Comparison of ENCODE assay signal across 12 cellular contexts in the genomic region with DNA sequence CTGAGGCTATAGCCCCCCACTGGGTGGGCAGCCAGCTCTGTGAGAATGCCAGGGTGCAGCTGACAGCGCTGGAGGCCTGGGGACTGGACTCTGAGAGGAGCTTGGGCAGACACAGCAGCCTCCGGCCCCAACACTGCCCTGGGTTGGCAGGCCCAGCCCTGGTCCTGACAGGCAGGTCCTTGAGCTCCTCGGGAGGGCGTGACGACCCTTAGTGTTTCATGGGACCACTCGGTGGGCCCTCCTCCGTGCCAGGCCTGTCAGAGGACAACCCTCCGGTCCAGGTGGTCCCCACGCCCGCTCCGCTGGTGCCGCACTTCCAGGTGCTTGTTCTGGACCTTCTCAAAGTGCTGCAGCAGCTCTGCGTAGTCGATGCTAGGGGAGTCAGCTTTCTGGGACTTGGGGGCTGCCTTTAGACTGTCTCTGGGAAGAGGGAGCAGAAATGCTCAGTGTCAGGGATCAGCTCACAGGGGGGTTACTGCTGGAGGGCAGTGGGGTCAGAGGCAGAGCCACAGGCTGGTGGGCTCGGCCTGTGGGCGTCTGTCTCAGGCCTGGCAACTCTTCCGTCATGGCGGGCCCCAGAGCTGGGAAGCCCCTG. TPM values are rescaled to one million over a fixed set of nuclear protein-coding genes. Genes with fewer than 3 reads are reported as not detected.
A peak's percentile ranks its signal among the peaks of the same experiment; 100 is the strongest.
DNase-seq lines count a peak whose midpoint lies in the region; ATAC-seq, FAIRE-seq and TF ChIP-seq lines count a peak whose summit lies in the region.
"Had no signal": no experiment of that assay in that cellular context is flagged by ENCODE, and none has a peak within 500 bp of the region (broad histone marks: within the 10 kb centered on the region; RNA-seq: fewer than 3 reads in every experiment).

No MANE protein-coding gene starts in this region.

- H3K4me1 ChIP-seq in Caco-2 (peaks cover 29% of the 10 kb centered on the region), astrocyte (ENCODE audit: insufficient read depth, low read length) (peaks cover 52% of the 10 kb centered on the region), skeletal muscle satellite cell (ENCODE audit: control insufficient read depth, insufficient read depth, low read length) (peaks cover 87% of the 10 kb centered on the region)

- peaks cover 2% of the 10 kb centered on the region; the same call in 1 of the 2 replicates for H3K36me3 ChIP-seq in Caco-2 (ENCODE audit: control insufficient read depth, insufficient read depth, low read length)
- no peaks in the 10 kb centered on the region for H3K36me3 ChIP-seq in astrocyte (ENCODE audit: insufficient read depth, low read length)
- peaks cover 12% of the 10 kb centered on the region for H3K36me3 ChIP-seq in skeletal muscle satellite cell (ENCODE audit: insufficient read depth, low read length)

- H3K27ac Mint-ChIP-seq in Caco-2 (ENCODE audit: unreplicated experiment) (peak overlapping the region; percentile 69), astrocyte (ENCODE audit: unreplicated experiment) (peak overlapping the region; percentile 69)
- H3K27ac Mint-ChIP-seq: CD4-positive, CD25-positive, alpha-beta regulatory T cell; immature natural killer cell had no signal

- no peak for FAIRE-seq in astrocyte (lab: Jason Lieb, UNC)

- peaks cover 27% of the 10 kb centered on the region for H3K79me2 ChIP-seq in astrocyte (ENCODE audit: insufficient read depth, low read length)

- peaks cover 28% of the 10 kb centered on the region for H3K36me3 Mint-ChIP-seq in Caco-2 (ENCODE audit: insufficient read depth, unreplicated experiment)
- peaks cover 2% of the 10 kb centered on the region for H3K36me3 Mint-ChIP-seq in astrocyte (ENCODE audit: low read depth, unreplicated experiment)
- H3K36me3 Mint-ChIP-seq: CD4-positive, CD25-positive, alpha-beta regulatory T cell had no signal

- intact Hi-C loops in Caco-2 (cut with micrococcal nuclease; ENCODE audit: unreplicated experiment): no loop called here

- H3K27me3 Mint-ChIP-seq in Caco-2 (ENCODE audit: insufficient read depth, unreplicated experiment) (no peaks in the 10 kb centered on the region), astrocyte (ENCODE audit: low read depth, unreplicated experiment) (no peaks in the 10 kb centered on the region)

- CTCF ChIA-PET in Caco-2 (lab: Charles Lee): interaction anchor here (1.2 kb wide), 1 partner anchor 84 kb away, joined by 3 read pairs; no protein-coding TSS in a partner anchor

- H3K9me3 Mint-ChIP-seq in Caco-2 (ENCODE audit: unreplicated experiment): no peaks in the 10 kb centered on the region
- H3K9me3 Mint-ChIP-seq in astrocyte (ENCODE audit: unreplicated experiment): no peaks in the 10 kb centered on the region
- H3K9me3 Mint-ChIP-seq: CD4-positive, CD25-positive, alpha-beta regulatory T cell; immature natural killer cell had no signal

- POLR2A ChIA-PET in Caco-2 (lab: Charles Lee): no interaction called here

- H3K4me2 ChIP-seq in astrocyte (ENCODE audit: low read length) (peak overlapping the region; percentile 19), skeletal muscle satellite cell (ENCODE audit: low read length) (peak overlapping the region; percentile 100)

- no peak overlapping the region for H3K4me3 ChIP-seq in Caco-2 (ENCODE audit: low read depth, low read length)
- no peak overlapping the region for H3K4me3 ChIP-seq in astrocyte (ENCODE audit: insufficient read depth, low read depth, low read length)
- H3K4me3 ChIP-seq in skeletal muscle satellite cell (ENCODE audit: low read length): peak overlapping the region; percentile 27

- ATAC-seq in HG03354 (IDR thresholded peaks at IDR 0.05; ENCODE audit: poor library complexity, severe bottlenecking, unreplicated experiment): no peak
- no peak for ATAC-seq in GM18520 (IDR thresholded peaks at IDR 0.05; ENCODE audit: unreplicated experiment)
- ATAC-seq: activated CD4-positive, CD25-positive, alpha-beta regulatory T cell treated with anti-CD3 and anti-CD28 coated beads, Interleukin-2, amount 50 U/mL, for 24 hours had no signal

- no peak overlapping the region for H3K9ac ChIP-seq in astrocyte (ENCODE audit: low read length)
- H3K9ac ChIP-seq in skeletal muscle satellite cell (ENCODE audit: low read depth, low read length): peak overlapping the region; percentile 56

- H3K27me3 ChIP-seq in Caco-2 (replicated peaks; ENCODE audit: control insufficient read depth, insufficient read depth, low read length): no peaks in the 10 kb centered on the region
- no peaks in the 10 kb centered on the region for H3K27me3 ChIP-seq in astrocyte (ENCODE audit: insufficient read depth, low read length)
- no peaks in the 10 kb centered on the region for H3K27me3 ChIP-seq in layer of hippocampus (ENCODE audit: control insufficient read depth, insufficient read depth, low read length)
- no peaks in the 10 kb centered on the region for H3K27me3 ChIP-seq in skeletal muscle satellite cell (ENCODE audit: control insufficient read depth, insufficient read depth, low read length)

- H2AFZ ChIP-seq in astrocyte (ENCODE audit: low read depth, low read length): no peak overlapping the region

- no peaks in the 10 kb centered on the region for H3K9me3 ChIP-seq in Caco-2
- no peaks in the 10 kb centered on the region for H3K9me3 ChIP-seq in astrocyte (ENCODE audit: insufficient read depth, low read depth, low read length)
- no peaks in the 10 kb centered on the region for H3K9me3 ChIP-seq in skeletal muscle satellite cell (replicated peaks; ENCODE audit: low read length)

- H3K4me1 Mint-ChIP-seq in Caco-2 (ENCODE audit: low read depth, unreplicated experiment): peaks cover 20% of the 10 kb centered on the region
- peaks cover 18% of the 10 kb centered on the region for H3K4me1 Mint-ChIP-seq in astrocyte (ENCODE audit: low read depth, unreplicated experiment)

- no peak for TF ChIP-seq CTCF in Caco-2 (IDR thresholded peaks at IDR 0.05; ENCODE audit: insufficient read depth in 1 of 2, low read depth in 1 of 2, low read length in 1 of 2, severe bottlenecking in 1 of 2, unreplicated experiment in 1 of 2)
- no peak for TF ChIP-seq CTCF in astrocyte (IDR thresholded peaks at IDR 0.05; ENCODE audit: insufficient read depth, low read depth, low read length)

- H3K27ac ChIP-seq in astrocyte (ENCODE audit: low read depth, low read length) (no peak overlapping the region), layer of hippocampus (ENCODE audit: low read depth, low read length) (peak overlapping the region; percentile 96)

- BruUV-seq in Caco-2 (replicated peaks; lab: Mats Ljungman, UMichigan): no TSS peak

- H4K20me1 ChIP-seq in astrocyte (ENCODE audit: insufficient read depth, low read length): peaks cover 21% of the 10 kb centered on the region

- DNase-seq in Caco-2 (no peak), astrocyte (ENCODE audit: low read depth) (no peak), NCI-H1105 treated with DMSO at 0.1 percent for 48 hours (lab: John Stamatoyannopoulos, UW) (no peak)
- DNase-seq in activated CD8-positive, alpha-beta memory T cell treated with anti-CD3 and anti-CD28 coated beads for 24 hours: no peak
- DNase-seq: activated gamma-delta T cell treated with Interleukin-2 at 50 U/mL for 16 hours; CD4-positive, CD25-positive, alpha-beta regulatory T cell; immature natural killer cell had no signal

- H3K4me3 Mint-ChIP-seq in Caco-2 (ENCODE audit: unreplicated experiment) (peak overlapping the region; percentile 76), astrocyte (ENCODE audit: unreplicated experiment) (no peak overlapping the region)

RNA-seq across cellular contexts. Expression of gene MTSS2, which starts 1.9 kb away (rescaled TPM):
- total RNA-seq in Caco-2 (2022) (45.5 and 64.1 TPM in 2 replicates), astrocyte (31.3 and 38.3 TPM in 2 replicates)
- total RNA-seq in skeletal muscle satellite cell (2012; rRNA removed): 17.0 and 25.6 TPM in 2 replicates

RNA-seq across cellular contexts. Expression of gene IL34, which starts 41.4 kb away (rescaled TPM):
- total RNA-seq in Caco-2 (2022) (0.49 and 0.50 TPM in 2 replicates), astrocyte (0.34 and 0.38 TPM in 2 replicates)
- total RNA-seq in skeletal muscle satellite cell (2012; rRNA removed): 0.51 and 1.5 TPM in 2 replicates
- total RNA-seq: CD4-positive, CD25-positive, alpha-beta regulatory T cell had no signal
